8 cellular contexts compared by ENCODE assay signal in the genomic region with DNA sequence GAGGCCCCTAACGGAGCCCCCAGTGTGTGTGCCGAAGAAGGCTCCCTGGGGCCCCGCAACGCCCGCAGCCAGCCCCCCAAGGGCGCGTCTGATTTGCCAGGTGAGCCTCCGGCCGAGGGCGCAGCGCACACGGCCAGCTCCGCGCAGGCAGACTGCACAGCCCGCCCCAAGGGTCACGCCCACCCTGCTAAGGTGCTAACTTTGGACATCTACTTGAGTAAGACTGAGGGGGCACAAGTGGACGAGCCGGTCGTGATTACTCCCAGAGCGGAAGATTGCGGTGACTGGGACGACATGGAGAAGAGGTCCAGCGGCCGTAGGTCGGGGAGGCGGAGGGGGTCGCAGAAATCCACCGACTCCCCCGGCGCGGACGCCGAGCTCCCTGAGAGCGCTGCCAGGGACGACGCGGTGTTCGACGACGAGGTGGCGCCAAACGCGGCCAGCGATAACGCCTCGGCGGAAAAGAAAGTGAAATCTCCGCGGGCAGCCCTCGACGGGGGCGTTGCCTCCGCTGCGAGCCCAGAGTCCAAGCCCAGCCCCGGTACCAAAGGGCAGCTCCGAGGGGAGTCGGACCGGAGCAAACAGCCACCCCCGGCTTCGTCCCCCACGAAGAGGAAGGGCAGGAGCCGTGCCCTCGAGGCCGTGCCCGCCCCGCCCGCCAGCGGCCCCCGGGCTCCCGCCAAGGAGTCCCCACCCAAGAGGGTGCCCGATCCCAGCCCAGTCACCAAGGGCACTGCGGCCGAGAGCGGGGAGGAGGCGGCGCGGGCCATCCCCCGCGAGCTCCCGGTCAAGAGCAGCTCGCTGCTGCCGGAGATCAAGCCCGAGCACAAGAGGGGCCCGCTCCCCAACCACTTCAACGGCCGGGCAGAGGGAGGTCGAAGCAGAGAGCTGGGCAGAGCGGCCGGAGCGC.
A peak's percentile ranks its signal among the peaks of the same experiment; 100 is the strongest.
DNase-seq lines count a peak whose midpoint lies in the region; ATAC-seq and TF ChIP-seq lines count a peak whose summit lies in the region.

No MANE protein-coding gene starts in this region.

- peak overlapping the region; percentile 81 for H3K4me2 ChIP-seq in neural cell (ENCODE audit: low read length)

- no peaks in the 10 kb centered on the region for H3K9me3 Mint-ChIP-seq in activated T-cell treated with anti-CD3 and anti-CD28 coated beads, Interleukin-2, amount 50 U/mL, for 24 hours

- DNase-seq in NK-92 treated with Interleukin-12 subunit alpha and Interleukin-12 subunit beta, amount 100 ng/mL, for 24 hours (lab: John Stamatoyannopoulos, UW): peak; percentile 74
- DNase-seq in NK-92 (lab: John Stamatoyannopoulos, UW; ENCODE audit: unreplicated experiment) (no peak), NCI-H460 (ENCODE audit: extremely low read depth, low read depth) (peak; percentile 41), fibroblast of mammary gland (ENCODE audit: low read depth) (peak; percentile 58), thoracic aorta (ENCODE audit: low spot score) (no peak)
- DNase-seq in activated T-cell treated with anti-CD3 and anti-CD28 coated beads, Interleukin-2, amount 50 U/mL, for 24 hours: peak; percentile 85

- peaks cover 71% of the 10 kb centered on the region for H3K4me1 Mint-ChIP-seq in activated T-cell treated with anti-CD3 and anti-CD28 coated beads, Interleukin-2, amount 50 U/mL, for 24 hours (ENCODE audit: low read depth)

- TF ChIP-seq RAD21 in neural cell (conservative IDR thresholded peaks at IDR 0.05): no peak

- H3K36me3 ChIP-seq in neural cell (ENCODE audit: insufficient read depth, low read length): no peaks in the 10 kb centered on the region
- H3K36me3 ChIP-seq in thoracic aorta: no peaks in the 10 kb centered on the region

- ATAC-seq in HG02943 (IDR thresholded peaks at IDR 0.05; ENCODE audit: low read depth, unreplicated experiment) (peak; percentile 56), thoracic aorta (ENCODE audit: insufficient number of reproducible peaks, low FRiP score, low read depth) (peak; percentile 74)

- peaks cover 7% of the 10 kb centered on the region for H3K9me3 ChIP-seq in neural cell (ENCODE audit: low read length)
- no peaks in the 10 kb centered on the region for H3K9me3 ChIP-seq in thoracic aorta

- H4K20me1 ChIP-seq in neural cell (ENCODE audit: insufficient read depth): no peaks in the 10 kb centered on the region

- H3K4me3 Mint-ChIP-seq in activated T-cell treated with anti-CD3 and anti-CD28 coated beads, Interleukin-2, amount 50 U/mL, for 24 hours: peak overlapping the region; percentile 84

- peaks cover 15 to 30% of the 10 kb centered on the region in 2 donors for H3K4me1 ChIP-seq in thoracic aorta (ENCODE audit: control insufficient read depth in 1 of 2, low read depth in 2 of 2)

- H3K9ac ChIP-seq in neural cell (ENCODE audit: low read length): no peak overlapping the region

- no peak overlapping the region for H3K27ac ChIP-seq in neural cell (ENCODE audit: low read length)
- H3K27ac ChIP-seq in thoracic aorta: peak overlapping the region in 1 of 2 donors; percentile 62

- no peaks in the 10 kb centered on the region for H3F3A ChIP-seq in neural cell (ENCODE audit: insufficient read depth, low read length, poor library complexity, severe bottlenecking)

- H3K9me2 ChIP-seq in neural cell (ENCODE audit: insufficient read depth, low read length): no peaks in the 10 kb centered on the region

- TF ChIP-seq EP300 in neural cell (conservative IDR thresholded peaks at IDR 0.05; ENCODE audit: poor library complexity, severe bottlenecking): no peak

- no peak overlapping the region for H2AFZ ChIP-seq in neural cell (ENCODE audit: low read depth, low read length)

- peak overlapping the region; percentile 84 for H3K4me3 ChIP-seq in fibroblast of mammary gland (ENCODE audit: control insufficient read depth, low read depth, low read length)
- H3K4me3 ChIP-seq in neural cell (ENCODE audit: low read length): peak overlapping the region; percentile 75
- H3K4me3 ChIP-seq in thoracic aorta: peak overlapping the region; percentile 85

- H3K27me3 ChIP-seq in neural cell (ENCODE audit: insufficient read depth, low read depth, low read length) (peaks cover 82% of the 10 kb centered on the region), thoracic aorta (replicated peaks; ENCODE audit: insufficient read depth) (no peaks in the 10 kb centered on the region)

- H3K79me2 ChIP-seq in neural cell (replicated peaks; ENCODE audit: insufficient read depth, low read length): no peaks in the 10 kb centered on the region

- H3K36me3 Mint-ChIP-seq in activated T-cell treated with anti-CD3 and anti-CD28 coated beads, Interleukin-2, amount 50 U/mL, for 24 hours (ENCODE audit: low read depth): peaks cover 15% of the 10 kb centered on the region

- peak overlapping the region; percentile 93 for H3K27ac Mint-ChIP-seq in activated T-cell treated with anti-CD3 and anti-CD28 coated beads, Interleukin-2, amount 50 U/mL, for 24 hours

- peak; percentile 18 for TF ChIP-seq CTCF in fibroblast of mammary gland (conservative IDR thresholded peaks at IDR 0.05; ENCODE audit: control insufficient read depth, insufficient read depth, low read depth, low read length)
- peak; percentile 31 for TF ChIP-seq CTCF in neural cell (IDR thresholded peaks at IDR 0.05; ENCODE audit: poor library complexity, severe bottlenecking)
- TF ChIP-seq CTCF in thoracic aorta (IDR thresholded peaks at IDR 0.05): no peak

- H3K27me3 Mint-ChIP-seq in activated T-cell treated with anti-CD3 and anti-CD28 coated beads, Interleukin-2, amount 50 U/mL, for 24 hours: peaks cover 6% of the 10 kb centered on the region

TF ChIP-seq in neural cell, 6 proteins besides CTCF, POLR2A, EP300 and RAD21:
- no peak for TF ChIP-seq TAF1 (IDR thresholded peaks at IDR 0.05; ENCODE audit: low read depth)
- TF ChIP-seq REST (IDR thresholded peaks at IDR 0.05; ENCODE audit: borderline replicate concordance): no peak
- TF ChIP-seq SMC3 (conservative IDR thresholded peaks at IDR 0.05; ENCODE audit: poor library complexity): no peak
- TF ChIP-seq EZH2 (IDR thresholded peaks at IDR 0.05; ENCODE audit: borderline replicate concordance, insufficient read depth, low read length, poor library complexity, severe bottlenecking): peak; percentile 88
- TF ChIP-seq POLR2AphosphoS5 (IDR thresholded peaks at IDR 0.05): no peak
- TF ChIP-seq MXI1 (conservative IDR thresholded peaks at IDR 0.05; ENCODE audit: poor library complexity, severe bottlenecking): no peak

Comparison
In these comparisons a context has a peak if more than half of its experiments do, and no peak if none do; other contexts are left out.
1. DNase-seq: peak in NK-92 treated with Interleukin-12 subunit alpha and Interleukin-12 subunit beta, amount 100 ng/mL, for 24 hours (single experiment), NCI-H460 (single experiment), activated T-cell treated with anti-CD3 and anti-CD28 coated beads, Interleukin-2, amount 50 U/mL, for 24 hours (single experiment) and fibroblast of mammary gland (single experiment); none in NK-92 (single experiment) and thoracic aorta (single experiment).
2. Peak in every context shown above with its lines, with median percentiles within 50 percentile points of each other: H3K4me3 ChIP-seq.